16 cellular contexts compared by ENCODE assay signal in genomic region chr3:109804697-109805096, GRCh38.
DNase-seq lines count a peak whose midpoint lies in the region; ATAC-seq and TF ChIP-seq lines count a peak whose summit lies in the region.
"Had no signal": no experiment of that assay in that cellular context is flagged by ENCODE, and none has a peak within 500 bp of the region (broad histone marks: within the 10 kb centered on the region; RNA-seq: fewer than 3 reads in every experiment).

No MANE protein-coding gene starts in this region.

- DNase-seq in activated CD4-positive, alpha-beta memory T cell treated with anti-CD3 and anti-CD28 coated beads for 36 hours: no peak
- DNase-seq in activated CD4-positive, alpha-beta memory T cell treated with anti-CD3 and anti-CD28 coated beads, Interleukin-2, amount 10 ng/mL, durations not matched to agents 7 days and 5 days: no peak
- peak; percentile 84 for DNase-seq in HCT116 (ENCODE audit: low read depth, low spot score)
- no peak for DNase-seq in natural killer cell
- no peak for DNase-seq in Peyer's patch
- DNase-seq in GM19238 (ENCODE audit: insufficient read length, low spot score): no peak
- no peak for DNase-seq in PC-3
- DNase-seq: Caco-2, HFFc6, NCI-H1436, NCI-H510A treated with DMSO at 0.1 percent for 48 hours, spleen had no signal

- RAD21 ChIA-PET in HCT116 (lab: Charles Lee; ENCODE audit: low non-redundant PET in 1 of 2, low total read pairs in 2 of 2, uncharacterized antibody in 2 of 2, unreplicated experiment in 2 of 2): no interaction called here

- H3K36me3 Mint-ChIP-seq in activated CD4-positive, alpha-beta memory T cell treated with anti-CD3 and anti-CD28 coated beads for 36 hours: peaks cover 10% of the 10 kb centered on the region
- peaks cover 11% of the 10 kb centered on the region for H3K36me3 Mint-ChIP-seq in activated CD4-positive, alpha-beta memory T cell treated with anti-CD3 and anti-CD28 coated beads, Interleukin-2, amount 10 ng/mL, durations not matched to agents 7 days and 5 days (ENCODE audit: low read depth)
- no peaks in the 10 kb centered on the region for H3K36me3 Mint-ChIP-seq in activated T-helper 17 cell treated with anti-CD3 and anti-CD28 coated beads, Interleukin-2, amount 50 U/mL, for 72 hours (ENCODE audit: low read depth)
- peaks cover 4% of the 10 kb centered on the region for H3K36me3 Mint-ChIP-seq in natural killer cell

- H3K36me3 ChIP-seq in HCT116 (ENCODE audit: control insufficient read depth in 1 of 2, insufficient read depth in 2 of 2, low read length in 2 of 2): 0 out of 4 replicates have a peak, but pooled peaks cover 0 to 4% of the 10 kb centered on the region in 2 experiments
- no peaks in the 10 kb centered on the region for H3K36me3 ChIP-seq in Peyer's patch
- H3K36me3 ChIP-seq in PC-3 (ENCODE audit: low read depth, low read length): no peaks in the 10 kb centered on the region
- H3K36me3 ChIP-seq: spleen, thoracic aorta had no signal

- intact Hi-C loops in activated CD4-positive, alpha-beta memory T cell treated with anti-CD3 and anti-CD28 coated beads for 36 hours (cut with micrococcal nuclease): loop anchor here (5.0 to 10.0 kb wide), 3 partner anchors 72 to 1430 kb away; no protein-coding TSS in a partner anchor
- intact Hi-C loops in HCT116 (cut with micrococcal nuclease): loop anchor here (10.0 kb wide), 1 partner anchor 1270 kb away; the partner anchor contains the start of gene NECTIN3
- intact Hi-C loops in natural killer cell (cut with micrococcal nuclease): loop anchor here (5.0 to 10.0 kb wide), 2 partner anchors 1738 to 1810 kb away; partner anchors contain the start of gene CD96
- intact Hi-C loops in PC-3 (cut with micrococcal nuclease): loop anchor here (10.0 kb wide), 2 partner anchors 510 to 1270 kb away; partner anchors contain the start of gene NECTIN3

- H3K79me2 ChIP-seq in HCT116 (ENCODE audit: insufficient read depth, low read length) (no peaks in the 10 kb centered on the region), PC-3 (ENCODE audit: low read length) (no peaks in the 10 kb centered on the region)

- POLR2A ChIA-PET in activated CD4-positive, alpha-beta memory T cell treated with anti-CD3 and anti-CD28 coated beads for 36 hours (lab: Charles Lee): no interaction called here
- POLR2A ChIA-PET in activated CD4-positive, alpha-beta memory T cell treated with anti-CD3 and anti-CD28 coated beads, Interleukin-2, amount 10 ng/mL, durations not matched to agents 7 days and 5 days (lab: Charles Lee): interaction anchor here (1.0 kb wide), 1 partner anchor 1744 kb away, joined by 3 read pairs; no protein-coding TSS in a partner anchor
- POLR2A ChIA-PET in HCT116 (lab: Charles Lee) (no interaction called here), PC-3 (lab: Charles Lee; ENCODE audit: unreplicated experiment) (no interaction called here)

- no peak overlapping the region for H3K27ac Mint-ChIP-seq in activated CD4-positive, alpha-beta memory T cell treated with anti-CD3 and anti-CD28 coated beads for 36 hours
- no peak overlapping the region for H3K27ac Mint-ChIP-seq in activated CD4-positive, alpha-beta memory T cell treated with anti-CD3 and anti-CD28 coated beads, Interleukin-2, amount 10 ng/mL, durations not matched to agents 7 days and 5 days
- no peak overlapping the region for H3K27ac Mint-ChIP-seq in activated T-helper 17 cell treated with anti-CD3 and anti-CD28 coated beads, Interleukin-2, amount 50 U/mL, for 72 hours
- H3K27ac Mint-ChIP-seq in natural killer cell: peak overlapping the region; percentile 87 to 90
- H3K27ac Mint-ChIP-seq: HFFc6 had no signal

- no peaks in the 10 kb centered on the region for H3K9me2 ChIP-seq in HCT116 (ENCODE audit: insufficient read depth)
- no peaks in the 10 kb centered on the region for H3K9me2 ChIP-seq in PC-3 (replicated peaks; ENCODE audit: low read length)

- peak; percentile 21; the same call in 1 of the 2 replicates for TF ChIP-seq RAD21 in HCT116 (IDR thresholded peaks at IDR 0.05; ENCODE audit: low read depth)

- H3K4me3 ChIP-seq in HCT116 (replicated peaks in 1 of 2; ENCODE audit: low read depth in 1 of 2, low read length in 2 of 2) (no peak overlapping the region), Peyer's patch (no peak overlapping the region), PC-3 (ENCODE audit: low read length) (no peak overlapping the region)
- H3K4me3 ChIP-seq: A549, spleen, thoracic aorta had no signal

- H2AFZ ChIP-seq in HCT116 (ENCODE audit: low read depth, low read length, poor library complexity, severe bottlenecking): no peak overlapping the region
- no peak overlapping the region for H2AFZ ChIP-seq in PC-3 (ENCODE audit: low read length)

- CTCF ChIA-PET in activated CD4-positive, alpha-beta memory T cell treated with anti-CD3 and anti-CD28 coated beads for 36 hours (lab: Charles Lee): interaction anchor here (1.6 to 2.0 kb wide), 2 partner anchors 11 to 510 kb away, joined by 5 read pairs; no protein-coding TSS in a partner anchor
- CTCF ChIA-PET in activated CD4-positive, alpha-beta memory T cell treated with anti-CD3 and anti-CD28 coated beads, Interleukin-2, amount 10 ng/mL, durations not matched to agents 7 days and 5 days (lab: Charles Lee): no interaction called here
- CTCF ChIA-PET in HCT116 (lab: Charles Lee) (no interaction called here), PC-3 (lab: Charles Lee) (no interaction called here)

- H3K4me2 ChIP-seq in HCT116 (ENCODE audit: low read length): peak overlapping the region; percentile 59
- no peak overlapping the region for H3K4me2 ChIP-seq in PC-3 (ENCODE audit: low read length)
- H3K4me2 ChIP-seq: A549 had no signal

- H3K9me3 ChIP-seq in HCT116 (ENCODE audit: control insufficient read depth in 1 of 2, insufficient read depth in 1 of 2, low read depth in 1 of 2, low read length in 2 of 2) (no peaks in the 10 kb centered on the region), Peyer's patch (no peaks in the 10 kb centered on the region), PC-3 (ENCODE audit: low read length) (no peaks in the 10 kb centered on the region)
- H3K9me3 ChIP-seq: A549, Caco-2, thoracic aorta had no signal

- H3K9ac ChIP-seq in HCT116 (ENCODE audit: low read length): peak overlapping the region; percentile 8
- no peak overlapping the region for H3K9ac ChIP-seq in PC-3 (ENCODE audit: low read length)

- peaks cover 6% of the 10 kb centered on the region for H3F3A ChIP-seq in PC-3 (ENCODE audit: low read length, unreplicated experiment)

- H3K27me3 ChIP-seq in HCT116 (ENCODE audit: insufficient read depth, low read length): no peaks in the 10 kb centered on the region
- H3K27me3 ChIP-seq in Peyer's patch: no peaks in the 10 kb centered on the region
- no peaks in the 10 kb centered on the region for H3K27me3 ChIP-seq in PC-3 (ENCODE audit: low read length)
- H3K27me3 ChIP-seq: spleen had no signal

- H3K4me1 ChIP-seq in HCT116 (ENCODE audit: control insufficient read depth in 1 of 2, insufficient read depth in 2 of 2, low read length in 2 of 2): peaks cover 24 to 62% of the 10 kb centered on the region in 2 experiments
- no peaks in the 10 kb centered on the region for H3K4me1 ChIP-seq in Peyer's patch
- H3K4me1 ChIP-seq in PC-3 (ENCODE audit: insufficient read depth, low read length): peaks cover 13% of the 10 kb centered on the region
- H3K4me1 ChIP-seq: A549, Caco-2 had no signal

- H3K27me3 Mint-ChIP-seq in activated CD4-positive, alpha-beta memory T cell treated with anti-CD3 and anti-CD28 coated beads for 36 hours: no peaks in the 10 kb centered on the region
- peaks cover 18% of the 10 kb centered on the region for H3K27me3 Mint-ChIP-seq in activated CD4-positive, alpha-beta memory T cell treated with anti-CD3 and anti-CD28 coated beads, Interleukin-2, amount 10 ng/mL, durations not matched to agents 7 days and 5 days
- H3K27me3 Mint-ChIP-seq in activated T-helper 17 cell treated with anti-CD3 and anti-CD28 coated beads, Interleukin-2, amount 50 U/mL, for 72 hours: no peaks in the 10 kb centered on the region
- no peaks in the 10 kb centered on the region for H3K27me3 Mint-ChIP-seq in natural killer cell (ENCODE audit: low read depth in 2 of 2)

- no peaks in the 10 kb centered on the region for H4K20me1 ChIP-seq in HCT116 (ENCODE audit: insufficient read depth)
- no peaks in the 10 kb centered on the region for H4K20me1 ChIP-seq in PC-3 (ENCODE audit: low read length)

- peaks cover 34% of the 10 kb centered on the region for H3K4me1 Mint-ChIP-seq in activated CD4-positive, alpha-beta memory T cell treated with anti-CD3 and anti-CD28 coated beads for 36 hours (ENCODE audit: low read depth)
- H3K4me1 Mint-ChIP-seq in activated CD4-positive, alpha-beta memory T cell treated with anti-CD3 and anti-CD28 coated beads, Interleukin-2, amount 10 ng/mL, durations not matched to agents 7 days and 5 days: peaks cover 34% of the 10 kb centered on the region
- H3K4me1 Mint-ChIP-seq in activated T-helper 17 cell treated with anti-CD3 and anti-CD28 coated beads, Interleukin-2, amount 50 U/mL, for 72 hours: peaks cover 19% of the 10 kb centered on the region
- H3K4me1 Mint-ChIP-seq in natural killer cell: peaks cover 41 to 61% of the 10 kb centered on the region in 2 donors

- BruUV-seq in HCT116 (replicated peaks; lab: Mats Ljungman, UMichigan): no TSS peak
- no TSS peak for BruUV-seq in PC-3 (replicated peaks; lab: Mats Ljungman, UMichigan)

- peaks cover 8% of the 10 kb centered on the region for H3K9me3 Mint-ChIP-seq in activated CD4-positive, alpha-beta memory T cell treated with anti-CD3 and anti-CD28 coated beads for 36 hours
- peaks cover 11% of the 10 kb centered on the region for H3K9me3 Mint-ChIP-seq in activated CD4-positive, alpha-beta memory T cell treated with anti-CD3 and anti-CD28 coated beads, Interleukin-2, amount 10 ng/mL, durations not matched to agents 7 days and 5 days
- peaks cover 4% of the 10 kb centered on the region for H3K9me3 Mint-ChIP-seq in activated T-helper 17 cell treated with anti-CD3 and anti-CD28 coated beads, Interleukin-2, amount 50 U/mL, for 72 hours
- H3K9me3 Mint-ChIP-seq in natural killer cell: peaks cover 0 to 5% of the 10 kb centered on the region in 2 donors
- H3K9me3 Mint-ChIP-seq: HFFc6 had no signal

- peak overlapping the region; percentile 10 for H3K4me3 Mint-ChIP-seq in activated CD4-positive, alpha-beta memory T cell treated with anti-CD3 and anti-CD28 coated beads for 36 hours
- no peak overlapping the region for H3K4me3 Mint-ChIP-seq in activated CD4-positive, alpha-beta memory T cell treated with anti-CD3 and anti-CD28 coated beads, Interleukin-2, amount 10 ng/mL, durations not matched to agents 7 days and 5 days
- peak overlapping the region; percentile 2 for H3K4me3 Mint-ChIP-seq in activated T-helper 17 cell treated with anti-CD3 and anti-CD28 coated beads, Interleukin-2, amount 50 U/mL, for 72 hours
- peak overlapping the region; percentile 76 for H3K4me3 Mint-ChIP-seq in natural killer cell
- H3K4me3 Mint-ChIP-seq: HFFc6 had no signal

- H3K27ac ChIP-seq in HCT116 (ENCODE audit: low read depth, low read length) (peak overlapping the region; percentile 71; the same call in 1 of the 2 replicates), Peyer's patch (peak overlapping the region in 1 of 4 donors; percentile 7), PC-3 (ENCODE audit: low read length) (no peak overlapping the region)
- H3K27ac ChIP-seq: A549, thoracic aorta had no signal

- ATAC-seq in HCT116 (peak; percentile 39; the same call in 1 of the 2 replicates), natural killer cell (peak; percentile 52 to 69 (median 68)), PC-3 (no peak)
- ATAC-seq in activated T-helper 17 cell treated with anti-CD3 and anti-CD28 coated beads, Interleukin-2, amount 50 U/mL, for 72 hours (replicated peaks): peak; percentile 50
- ATAC-seq: A549, Panc1 had no signal

- no peak for TF ChIP-seq CTCF in HCT116 (IDR thresholded peaks at IDR 0.05 in 2 of 3, conservative IDR thresholded peaks at IDR 0.05 in 1 of 3; ENCODE audit: borderline replicate concordance in 1 of 3, insufficient read depth in 1 of 3, low read depth in 2 of 3, low read length in 2 of 3)
- no peak for TF ChIP-seq CTCF in natural killer cell (IDR thresholded peaks at IDR 0.05)
- TF ChIP-seq CTCF in Peyer's patch (IDR thresholded peaks at IDR 0.05): no peak
- no peak for TF ChIP-seq CTCF in PC-3 (conservative IDR thresholded peaks at IDR 0.05; ENCODE audit: low read depth, low read length)

- no peak for TF ChIP-seq POLR2A in HCT116 (IDR thresholded peaks at IDR 0.05; ENCODE audit: borderline replicate concordance, extremely low read depth, insufficient read depth, insufficient read length)
- TF ChIP-seq POLR2A in Peyer's patch (IDR thresholded peaks at IDR 0.05): no peak

Comparison
In these comparisons a context has a peak if more than half of its experiments do, and no peak if none do; other contexts are left out.
1. H3K27ac Mint-ChIP-seq: peak in natural killer cell (2 of 2); none in activated CD4-positive, alpha-beta memory T cell treated with anti-CD3 and anti-CD28 coated beads for 36 hours (single experiment), activated CD4-positive, alpha-beta memory T cell treated with anti-CD3 and anti-CD28 coated beads, Interleukin-2, amount 10 ng/mL, durations not matched to agents 7 days and 5 days (single experiment) and activated T-helper 17 cell treated with anti-CD3 and anti-CD28 coated beads, Interleukin-2, amount 50 U/mL, for 72 hours (single experiment).